Comparison of ENCODE assay signal across 1 cellular context in genomic region chr1:3695326-3696217, GRCh38.
TF ChIP-seq lines count a peak whose summit lies in the region.

No MANE protein-coding gene starts in this region.

TF ChIP-seq in GM12878, 131 proteins besides CTCF, POLR2A, EP300 and RAD21:
- no peak for TF ChIP-seq ESRRA (IDR thresholded peaks at IDR 0.05; ENCODE audit: low read length)
- peak; percentile 44; the same call in 1 of the 2 replicates for TF ChIP-seq SMC3 (IDR thresholded peaks at IDR 0.05; ENCODE audit: borderline replicate concordance, low read length)
- TF ChIP-seq TCF3 (IDR thresholded peaks at IDR 0.05; ENCODE audit: borderline replicate concordance, insufficient read depth, low read depth, low read length) = 0 out of 2 replicates have a peak, but pooled peaks have one; percentile 29
- peak; percentile 29; the same call in 1 of the 2 replicates for TF ChIP-seq IKZF1 (conservative IDR thresholded peaks at IDR 0.05)
